ENCODE assay signal across 16 cellular contexts in the genomic region with DNA sequence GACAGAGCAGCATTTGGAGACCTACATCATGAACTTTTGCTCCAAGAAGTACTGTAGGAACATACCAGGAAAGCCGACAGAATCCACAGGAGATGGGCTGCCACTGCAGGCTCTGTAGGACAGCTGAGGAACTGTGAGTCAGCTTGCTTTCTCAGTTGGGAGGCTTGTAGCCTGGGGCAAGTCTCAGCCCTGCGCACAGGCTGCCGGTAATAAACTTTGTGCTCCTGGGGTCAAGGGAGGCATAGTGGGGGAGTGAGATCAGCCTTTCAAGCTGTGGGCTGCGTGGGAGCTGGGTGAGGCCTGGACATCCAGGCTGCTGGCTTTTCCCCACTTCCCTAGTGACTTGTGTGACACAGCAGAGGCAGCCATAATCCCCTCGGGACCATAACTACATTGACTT.
DNase-seq lines count a peak whose midpoint lies in the region; ATAC-seq and TF ChIP-seq lines count a peak whose summit lies in the region.
"Had no signal": no experiment of that assay in that cellular context is flagged by ENCODE, and none has a peak within 500 bp of the region (broad histone marks: within the 10 kb centered on the region; RNA-seq: fewer than 3 reads in every experiment).

No MANE protein-coding gene starts in this region.

- peaks cover 2% of the 10 kb centered on the region for H3K79me1 ChIP-seq in mesendoderm (ENCODE audit: low read length)

- peak; percentile 10 for DNase-seq in Caki2 (ENCODE audit: low read depth)
- peak; percentile 7 for DNase-seq in HEK293T (ENCODE audit: extremely low spot score)
- peak; percentile 5 for DNase-seq in RWPE1 (ENCODE audit: low spot score)
- peak; percentile 85 for DNase-seq in mesendoderm
- DNase-seq in anterior cingulate cortex (lab: John Stamatoyannopoulos, UW): no peak
- DNase-seq in superior temporal gyrus (ENCODE audit: extremely low spot score): no peak
- DNase-seq: ACHN; CD8-positive, alpha-beta memory T cell; HCEC 1CT; NCI-H1092; NCI-H1694; NCI-H510A; SW 1271 had no signal

- no peak overlapping the region for H4K5ac ChIP-seq in mesendoderm (ENCODE audit: low read length)

- no peaks in the 10 kb centered on the region for H3K27me3 ChIP-seq in mesendoderm (ENCODE audit: insufficient read depth, low read length, poor library complexity)
- H3K27me3 ChIP-seq: SJSA1 had no signal

- H3K56ac ChIP-seq in mesendoderm (ENCODE audit: low read length): peak overlapping the region; percentile 12

- H3K4me3 ChIP-seq in mesendoderm (ENCODE audit: low read length): no peak overlapping the region
- H3K4me3 ChIP-seq: K562, SJSA1 had no signal

- peak overlapping the region; percentile 1 for H3K18ac ChIP-seq in mesendoderm (ENCODE audit: low read length)

- no peaks in the 10 kb centered on the region for H3K36me3 ChIP-seq in mesendoderm (ENCODE audit: control insufficient read depth, insufficient read depth, low read length)
- H3K36me3 ChIP-seq: SJSA1 had no signal

- H3K27ac ChIP-seq in RWPE1 (no peak overlapping the region), mesendoderm (ENCODE audit: low read depth, low read length) (no peak overlapping the region)
- H3K27ac ChIP-seq: SJSA1 had no signal

- H3K4ac ChIP-seq in mesendoderm (ENCODE audit: low read depth, low read length): no peak overlapping the region

- H3K4me2 ChIP-seq in mesendoderm (ENCODE audit: low read length): no peak overlapping the region

- no peak overlapping the region for H2BK15ac ChIP-seq in mesendoderm (replicated peaks; ENCODE audit: low read depth)

- CTCF ChIA-PET in HEK293T (lab: Yijun Ruan, JAX) (interaction anchor here (0.6 kb wide), 1 partner anchor 1218 kb away, joined by 3 read pairs; no protein-coding TSS in a partner anchor), RWPE1 (lab: Yijun Ruan, JAX) (no interaction called here)

- WGBS in mesendoderm (ENCODE audit: extremely low coverage, insufficient coverage, low lambda C conversion rate): no CpG with 5 or more reads among the region's 5 CpGs

- POLR2A ChIA-PET in HEK293T (lab: Yijun Ruan, JAX): no interaction called here
- POLR2A ChIA-PET in RWPE1 (lab: Yijun Ruan, JAX; ENCODE audit: low non-redundant PET): no interaction called here

- H3K79me2 ChIP-seq in mesendoderm (ENCODE audit: control insufficient read depth, insufficient read depth, low read length): peaks cover 2% of the 10 kb centered on the region

- no peak overlapping the region for H2AK5ac ChIP-seq in mesendoderm (ENCODE audit: low read length)

- H3K4me1 ChIP-seq in mesendoderm (ENCODE audit: control insufficient read depth, low read depth, low read length): no peaks in the 10 kb centered on the region
- H3K4me1 ChIP-seq: SJSA1 had no signal

- no peak overlapping the region for H2BK120ac ChIP-seq in mesendoderm (ENCODE audit: low read depth, low read length)

- TF ChIP-seq CTCF in RWPE1 (conservative IDR thresholded peaks at IDR 0.05; ENCODE audit: low read depth): no peak

- in situ Hi-C loops in Caki2 (cut with HindIII; ENCODE audit: low pct_unique_long_range_greater_than_20kb, low sequenced_read_pairs): no loop called here

- no peak overlapping the region for H3K23ac ChIP-seq in mesendoderm (ENCODE audit: low read length)

- no peak for ATAC-seq in HG03520 (IDR thresholded peaks at IDR 0.05; ENCODE audit: unreplicated experiment)
- ATAC-seq: K562 had no signal

- H2BK5ac ChIP-seq in mesendoderm (ENCODE audit: low read length): no peak overlapping the region

- no peak overlapping the region for H4K8ac ChIP-seq in mesendoderm (ENCODE audit: low read depth, low read length)

- H3K9ac ChIP-seq in mesendoderm (ENCODE audit: low read length): no peak overlapping the region

TF ChIP-seq in HEK293T, 16 proteins besides CTCF, POLR2A, EP300 and RAD21:
- TF ChIP-seq LEF1 (IDR thresholded peaks at IDR 0.05; ENCODE audit: borderline replicate concordance): no peak
- no peak for TF ChIP-seq ZNF384 (IDR thresholded peaks at IDR 0.05)
- TF ChIP-seq ELF4 (IDR thresholded peaks at IDR 0.05): no peak
- no peak for TF ChIP-seq FOXM1 (IDR thresholded peaks at IDR 0.05; ENCODE audit: borderline replicate concordance)
- no peak for TF ChIP-seq HDGF (IDR thresholded peaks at IDR 0.05; ENCODE audit: borderline replicate concordance)
- no peak for TF ChIP-seq SP1 (IDR thresholded peaks at IDR 0.05)
- no peak for TF ChIP-seq SUZ12 (IDR thresholded peaks at IDR 0.05)
- no peak for TF ChIP-seq TARDBP (IDR thresholded peaks at IDR 0.05)
- no peak for TF ChIP-seq ARNT (IDR thresholded peaks at IDR 0.05)
- TF ChIP-seq CTBP1 (IDR thresholded peaks at IDR 0.05; ENCODE audit: borderline replicate concordance): no peak
- TF ChIP-seq FOXA1 (IDR thresholded peaks at IDR 0.05): no peak
- TF ChIP-seq NFRKB (IDR thresholded peaks at IDR 0.05): no peak
- no peak for TF ChIP-seq BHLHE40 (IDR thresholded peaks at IDR 0.05; ENCODE audit: borderline replicate concordance)
- no peak for TF ChIP-seq PKNOX1 (IDR thresholded peaks at IDR 0.05)
- no peak for TF ChIP-seq L3MBTL2 (conservative IDR thresholded peaks at IDR 0.05)
- TF ChIP-seq FOXK2 (IDR thresholded peaks at IDR 0.05): no peak

Comparison
In these comparisons a context has a peak if more than half of its experiments do, and no peak if none do; other contexts are left out.
1. DNase-seq: peak in Caki2 (single experiment), HEK293T (single experiment), RWPE1 (single experiment) and mesendoderm (single experiment); none in anterior cingulate cortex (0 of 58) and superior temporal gyrus (single experiment).